ENCODE assay signal across 8 cellular contexts in the genomic region with DNA sequence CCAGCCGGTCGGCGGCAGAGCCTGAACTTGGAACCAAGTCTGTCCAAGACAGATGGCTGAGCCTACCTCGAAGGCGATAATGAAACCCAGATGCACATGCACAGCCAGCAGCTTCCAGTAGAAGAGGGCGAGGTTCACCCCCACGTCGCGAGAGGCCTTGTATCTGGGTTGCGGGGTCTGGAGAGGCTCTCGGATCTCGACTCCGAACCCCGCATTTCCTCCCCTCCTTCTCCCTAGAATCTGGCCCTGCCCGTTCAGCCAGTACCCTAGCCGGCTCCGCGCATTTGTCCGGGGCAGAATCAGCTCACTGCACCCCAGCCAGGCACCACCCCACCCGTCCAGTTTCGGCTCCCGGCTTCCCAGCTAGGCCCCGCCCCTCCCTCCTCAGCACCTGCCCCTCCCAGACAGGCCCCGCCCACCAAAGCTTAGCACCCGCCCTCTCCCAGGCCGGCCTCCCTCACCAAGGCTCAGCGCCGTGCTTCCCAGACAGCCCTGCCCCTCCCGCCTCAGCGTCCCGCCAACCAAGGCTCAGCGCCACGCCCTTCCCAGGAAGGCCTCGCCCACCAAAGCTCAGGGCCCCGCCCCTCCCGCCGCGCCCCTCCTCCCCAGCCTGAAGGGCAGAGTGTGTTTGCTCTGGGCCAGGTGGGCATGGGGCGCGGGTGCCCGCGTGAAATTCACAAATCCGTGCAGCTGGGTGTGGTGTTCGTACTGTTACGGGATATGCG. TPM values are rescaled to one million over a fixed set of nuclear protein-coding genes. Genes with fewer than 3 reads are reported as not detected.
DNase-seq lines count a peak whose midpoint lies in the region; ATAC-seq and TF ChIP-seq lines count a peak whose summit lies in the region.

No MANE protein-coding gene starts in this region.

- no peak overlapping the region for H3K27ac ChIP-seq in right lobe of liver

- ATAC-seq in HG03432 (IDR thresholded peaks at IDR 0.05; ENCODE audit: unreplicated experiment) (peak; percentile 92), right lobe of liver (peak; percentile 96 to 99 (median 98))

- H3K27me3 ChIP-seq in right lobe of liver: no peaks in the 10 kb centered on the region

- intact Hi-C loops in right lobe of liver (cut with DNase I): no loop called here

- TF ChIP-seq CTCF in right lobe of liver (IDR thresholded peaks at IDR 0.05): no peak

- no peaks in the 10 kb centered on the region for H3K9me3 ChIP-seq in right lobe of liver

- 6% methylated on average over 19 of the region's 46 CpGs for WGBS in right lobe of liver (ENCODE audit: insufficient coverage, low coverage, low lambda C conversion rate, missing lambda C conversion rate)

- DNase-seq in AG20443 (ENCODE audit: low spot score): peak; percentile 99
- peak; percentile 85 for DNase-seq in NCI-H526 treated with DMSO at 0.1 percent for 48 hours (lab: John Stamatoyannopoulos, UW)
- peak; percentile 93 for DNase-seq in activated CD4-positive, alpha-beta T cell treated with anti-CD3 and anti-CD28 coated beads, Interleukin-2, amount 50 U/mL, for 4 hours
- DNase-seq in dermis microvascular lymphatic vessel endothelial cell (ENCODE audit: low read depth in 2 of 2): peak; percentile 91 to 98
- DNase-seq in right lobe of liver: peak; percentile 99
- peak; percentile 93 to 95 for DNase-seq in stimulated activated CD4-positive, alpha-beta T cell treated with anti-CD3 and anti-CD28 coated beads, Interleukin-2, amount 100 ng/mL, for 48 hours

- peak; percentile 58 for TF ChIP-seq POLR2A in GM19099 (IDR thresholded peaks at IDR 0.05; ENCODE audit: extremely low read depth, insufficient read length, low read depth)
- TF ChIP-seq POLR2A in right lobe of liver (IDR thresholded peaks at IDR 0.05): peak; percentile 31

- H3K4me3 ChIP-seq in right lobe of liver: peak overlapping the region; percentile 47 to 53 (median 47)

- peaks cover 0 to 11% (median 0%) of the 10 kb centered on the region in 4 donors for H3K4me1 ChIP-seq in right lobe of liver

- H3K36me3 ChIP-seq in right lobe of liver: no peaks in the 10 kb centered on the region

RNA-seq across cellular contexts. Expression of a gene that starts 4.8 kb away (rescaled TPM):
- total RNA-seq in dermis microvascular lymphatic vessel endothelial cell (4.0 and 4.4 TPM in 2 replicates), right lobe of liver (1 to 10 TPM in 4 of 6 experiments, under 1 TPM in 2; 0.31 to 2.8 (median 1.5) TPM)

RNA-seq across cellular contexts. Expression of a gene that starts 19.8 kb away (rescaled TPM):
- 6.7 and 7.7 TPM in 2 replicates for total RNA-seq in dermis microvascular lymphatic vessel endothelial cell
- total RNA-seq in right lobe of liver: 1 to 10 TPM; 2.2 to 4.4 (median 3.1) TPM
